In the genomic region with DNA sequence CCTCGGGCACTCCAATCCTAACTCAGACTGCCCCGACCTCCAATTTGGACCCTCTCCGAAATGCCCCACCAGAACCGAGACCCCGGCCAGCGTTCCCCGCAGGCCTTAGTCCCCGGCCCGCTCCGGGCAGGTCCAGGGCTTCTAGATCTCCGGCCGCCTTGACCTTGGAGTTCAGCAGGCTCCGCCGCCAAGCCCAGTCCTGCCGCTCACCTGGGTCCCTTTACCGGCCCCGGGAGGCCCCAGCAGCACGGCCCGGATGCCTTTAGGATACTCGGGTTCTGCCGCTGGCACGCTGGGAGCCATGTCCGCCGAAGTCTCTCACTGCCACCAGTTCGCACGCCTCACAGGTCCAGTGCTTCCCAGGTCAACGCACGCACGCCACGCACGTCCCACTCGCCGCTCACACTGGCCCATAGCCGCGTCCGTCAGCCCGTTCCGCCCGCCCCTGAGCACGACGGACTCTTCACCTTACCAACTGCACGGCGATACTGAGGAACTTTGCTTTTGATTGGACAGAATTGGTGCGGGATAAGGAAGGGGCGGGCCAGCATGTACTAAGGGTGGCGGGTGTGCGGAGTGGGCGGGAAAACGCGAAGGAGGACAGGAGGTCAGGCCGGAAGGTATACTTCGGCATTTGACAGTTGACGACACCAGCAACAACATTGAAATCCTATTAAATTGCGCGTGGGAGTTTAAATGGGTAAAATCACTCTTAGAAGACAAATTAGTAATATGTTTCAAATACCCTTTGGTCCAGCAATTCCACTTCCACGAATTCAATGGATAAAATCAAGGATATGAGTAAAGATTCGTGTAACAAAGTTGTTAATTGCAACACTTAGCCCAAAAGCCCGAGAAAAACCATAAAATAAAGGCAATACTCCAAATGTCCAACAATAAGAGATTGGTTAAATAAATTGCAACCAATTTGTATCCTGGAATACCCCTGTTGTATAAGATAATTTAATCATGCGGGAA, we compare ENCODE assay signal across 8 cellular contexts. TPM values are rescaled to one million over a fixed set of nuclear protein-coding genes. Genes with fewer than 3 reads are reported as not detected.
DNase-seq lines count a peak whose midpoint lies in the region; ATAC-seq and TF ChIP-seq lines count a peak whose summit lies in the region.

A gene (minus strand): TSS at position 358 of the 978 bp plus-strand sequence. CDS start 55 bp downstream, at position 303.

- H3K4me3 ChIP-seq in epithelial cell of esophagus (ENCODE audit: low read length) (peak within 1 kb of the TSS; percentile 96), mononuclear cell (ENCODE audit: low read length) (peak within 1 kb of the TSS; percentile 76)

- ATAC-seq in GM21529 (IDR thresholded peaks at IDR 0.05; ENCODE audit: unreplicated experiment): peak; percentile 97

- no peaks in the 10 kb centered on the region for H3K27me3 ChIP-seq in mononuclear cell (ENCODE audit: insufficient read depth, low read length)

- peaks cover 76% of the 10 kb centered on the region for H3K4me1 ChIP-seq in mononuclear cell (ENCODE audit: insufficient read depth, low read length)

- no peaks in the 10 kb centered on the region for H3K9me3 Mint-ChIP-seq in IgD-negative memory B cell

- H3K4me3 Mint-ChIP-seq in IgD-negative memory B cell: peak within 1 kb of the TSS; percentile 74 to 99 (median 96)

- H3K36me3 Mint-ChIP-seq in IgD-negative memory B cell: peaks cover 1% of the 10 kb centered on the region

- peaks cover 25 to 36% (median 29%) of the 10 kb centered on the region in 3 donors for H3K4me1 Mint-ChIP-seq in IgD-negative memory B cell

- DNase-seq in DMS 273 treated with DMSO at 0.1 percent for 48 hours (lab: John Stamatoyannopoulos, UW): peak; percentile 98
- peak; percentile 44 for DNase-seq in OCI-M2 (lab: John Stamatoyannopoulos, UW; ENCODE audit: unreplicated experiment)
- DNase-seq in activated T-cell treated with anti-CD3 and anti-CD28 coated beads for 4 hours: peak; percentile 80
- DNase-seq in epithelial cell of esophagus (ENCODE audit: low read depth): peak; percentile 99
- DNase-seq in stimulated activated CD8-positive, alpha-beta memory T cell treated with anti-CD3 and anti-CD28 coated beads, Interleukin-4, amount 100 ng/mL, for 1 hour (ENCODE audit: low read depth in 2 of 2, low spot score in 1 of 2): peak; percentile 66 to 79

- H3K9me3 ChIP-seq in mononuclear cell (ENCODE audit: low read depth, low read length): no peaks in the 10 kb centered on the region

- peak within 1 kb of the TSS in 2 of 3 donors; percentile 32 to 42 for H3K27ac Mint-ChIP-seq in IgD-negative memory B cell

- TF ChIP-seq CTCF in epithelial cell of esophagus (IDR thresholded peaks at IDR 0.05; ENCODE audit: insufficient read depth, low read depth, low read length, missing control alignments): no peak

- H3K27me3 Mint-ChIP-seq in IgD-negative memory B cell: peaks cover 2% of the 10 kb centered on the region

RNA-seq across cellular contexts. Expression of the gene that starts here (rescaled TPM):
- 112 TPM for polyA plus RNA-seq in IgD-negative memory B cell
- 29.1 TPM for total RNA-seq in mononuclear cell

Comparison
In these comparisons a context has a peak if more than half of its experiments do, and no peak if none do; other contexts are left out.
1. Peak in every context shown above with its lines: DNase-seq, ATAC-seq and H3K4me3 ChIP-seq.
2. DNase-seq: peak in every context shown above with its lines; median percentile 99 in epithelial cell of esophagus; 98 in DMS 273 treated with DMSO at 0.1 percent for 48 hours; 80 in activated T-cell treated with anti-CD3 and anti-CD28 coated beads for 4 hours; 72 in stimulated activated CD8-positive, alpha-beta memory T cell treated with anti-CD3 and anti-CD28 coated beads, Interleukin-4, amount 100 ng/mL, for 1 hour; 44 in OCI-M2.